Comparison of ENCODE assay signal across 8 cellular contexts in the genomic region with DNA sequence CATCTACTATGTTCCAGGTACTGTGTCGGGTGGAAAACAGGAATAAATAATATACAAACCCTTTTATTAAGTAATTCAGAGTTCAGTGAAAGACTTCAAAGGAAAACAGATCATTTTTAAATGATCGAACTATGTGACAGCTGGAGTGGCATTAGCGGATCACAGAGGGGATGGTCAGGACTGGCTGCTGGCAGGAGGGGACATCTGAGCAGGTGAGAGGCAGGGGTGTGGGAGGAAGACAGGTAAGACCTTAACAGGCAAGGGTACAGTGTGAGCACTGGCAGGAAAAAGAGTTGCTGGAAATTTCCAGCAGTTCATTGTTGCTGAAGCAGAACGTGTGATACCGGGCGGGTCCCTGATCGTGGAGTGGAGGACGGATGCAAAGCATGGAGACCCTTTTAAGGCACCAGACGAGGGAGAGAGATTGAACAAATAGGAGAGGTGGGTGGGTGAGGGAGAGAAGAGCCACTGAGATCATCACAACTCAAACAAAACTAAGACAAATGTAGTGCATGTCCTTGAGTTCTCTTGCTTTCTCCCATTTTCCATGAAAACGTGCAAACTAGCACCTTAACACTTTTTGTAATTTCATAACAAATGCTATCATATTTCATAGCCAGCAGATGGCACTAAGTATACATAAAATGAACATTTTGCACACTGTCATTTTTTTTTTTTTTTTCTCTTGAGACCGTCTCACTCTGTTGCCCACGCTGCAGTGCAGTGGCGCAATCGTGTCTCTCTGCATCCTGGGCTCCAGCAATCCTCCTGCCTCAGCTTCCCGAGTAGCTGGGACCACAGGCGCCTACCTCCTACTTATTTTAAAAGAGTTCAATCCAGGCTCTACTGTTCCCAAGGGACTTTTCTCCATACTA. TPM values are rescaled to one million over a fixed set of nuclear protein-coding genes. Genes with fewer than 3 reads are reported as not detected.
DNase-seq lines count a peak whose midpoint lies in the region; ATAC-seq, FAIRE-seq and TF ChIP-seq lines count a peak whose summit lies in the region.
"Not testable (repeated sequence)": the region's sequence is repeated elsewhere in the genome, so short reads cannot be mapped to it uniquely, and the experiment has no call there.

No MANE protein-coding gene starts in this region.

- H4K20me1 ChIP-seq in SU-DHL-6 (ENCODE audit: low read depth, low read length); K562 (replicated peaks; ENCODE audit: control insufficient read depth, insufficient read depth, low read length): not testable (repeated sequence)

- TF ChIP-seq RAD21 in A549 (conservative IDR thresholded peaks at IDR 0.05 in 1 of 2, IDR thresholded peaks at IDR 0.05 in 1 of 2) = peak; percentile 62 to 63; a peak in 4 of 5 replicates
- TF ChIP-seq RAD21 in K562 (CRISPR knock-in tag; conservative IDR thresholded peaks at IDR 0.05 in 1 of 2, IDR thresholded peaks at IDR 0.05 in 1 of 2) = not testable (repeated sequence)

- not testable (repeated sequence) for H3K9me2 ChIP-seq in SU-DHL-6 (replicated peaks; ENCODE audit: insufficient read depth, low read length)

- not testable (repeated sequence) for FAIRE-seq in A549 (lab: Jason Lieb, UNC); K562 (lab: Jason Lieb, UNC)

- H3K79me2 ChIP-seq in SU-DHL-6 (ENCODE audit: insufficient read depth, low read length); K562 (ENCODE audit: control insufficient read depth, insufficient read depth, low read length): not testable (repeated sequence)

- not testable (repeated sequence) for H3K4me1 ChIP-seq in A549; K562 (replicated peaks in 1 of 2; ENCODE audit: control insufficient read depth in 2 of 2, insufficient read depth in 2 of 2, low read length in 2 of 2)

- not testable (repeated sequence) for TF ChIP-seq EP300 in A549 (IDR thresholded peaks at IDR 0.05); K562 (IDR thresholded peaks at IDR 0.05; ENCODE audit: low read length)

- H3K27me3 ChIP-seq in GM06990 (replicated peaks; ENCODE audit: control insufficient read depth, insufficient read depth, low read length); SU-DHL-6 (ENCODE audit: low read length); K562 (ENCODE audit: control insufficient read depth in 2 of 2, insufficient read depth in 2 of 2, low read length in 2 of 2): not testable (repeated sequence)

- POLR2A ChIA-PET in A549 (lab: Yijun Ruan, JAX); K562 (lab: Yijun Ruan, JAX): not testable (repeated sequence)

- H3F3A ChIP-seq in SU-DHL-6 (ENCODE audit: insufficient read depth) = not testable (repeated sequence)

- TF ChIP-seq POLR2A in A549 (IDR thresholded peaks at IDR 0.05; ENCODE audit: low read length); K562 (conservative IDR thresholded peaks at IDR 0.05): not testable (repeated sequence)

- intact Hi-C loops in K562 (cut with micrococcal nuclease) = loop anchor here (10.0 kb wide), 1 partner anchor 751 kb away; no protein-coding TSS in a partner anchor
- intact Hi-C loops in Right ventricle myocardium inferior (cut with DNase I) = not testable (repeated sequence)

- not testable (repeated sequence) for H3K4me3 ChIP-seq in A549; GM06990 (replicated peaks; ENCODE audit: low read depth, low read length); SU-DHL-6 (ENCODE audit: insufficient read depth, low read length, poor library complexity, severe bottlenecking); K562

- not testable (repeated sequence) for H3K36me3 ChIP-seq in GM06990 (ENCODE audit: control insufficient read depth, insufficient read depth, low read length); SU-DHL-6 (ENCODE audit: low read length); K562 (ENCODE audit: control insufficient read depth, insufficient read depth, low read length)

- BruUV-seq in K562 (replicated peaks; lab: Mats Ljungman, UMichigan) = not testable (repeated sequence)

- ATAC-seq in A549 (peak; percentile 78 to 87), K562 (peak; percentile 91), Right ventricle myocardium inferior (peak; percentile 63)

- H3K27ac ChIP-seq in A549; SU-DHL-6 (ENCODE audit: low read depth, low read length); K562 (ENCODE audit: extremely low read depth, low read depth, low read length): not testable (repeated sequence)

- H3K9me3 ChIP-seq in A549; SU-DHL-6 (ENCODE audit: insufficient read depth, low read length); K562 (replicated peaks; ENCODE audit: control insufficient read depth, insufficient read depth, low read depth, low read length): not testable (repeated sequence)

- H3K9ac ChIP-seq in SU-DHL-6 (ENCODE audit: low read length); K562 (ENCODE audit: insufficient read depth in 1 of 2, low read depth in 2 of 2, low read length in 2 of 2): not testable (repeated sequence)

- DNase-seq in A549 (ENCODE audit: low read depth in 1 of 2, low spot score in 1 of 2) (peak in 1 of 2 experiments; percentile 15), KBM-7 (peak; percentile 52), NCI-H226 (peak; percentile 37), K562 (ENCODE audit: extremely low read depth in 1 of 4, low spot score in 3 of 4) (peak in 1 of 4 experiments; percentile 37), occipital lobe (lab: John Stamatoyannopoulos, UW) (peak; percentile 1)
- not testable (repeated sequence) for DNase-seq in GM06990 (ENCODE audit: extremely low read depth, insufficient read length); Right ventricle myocardium inferior (ENCODE audit: missing footprints)

- CTCF ChIA-PET in A549 (lab: Yijun Ruan, JAX) = interaction anchor here (0.7 to 1.0 kb wide), 6 partner anchors 18 to 1042 kb away, joined by 3 to 4 read pairs (median 3); no protein-coding TSS in a partner anchor
- CTCF ChIA-PET in K562 (lab: Yijun Ruan, JAX; ENCODE audit: low intra/inter-chr PET ratio) = interaction anchor here (0.6 to 0.7 kb wide), 2 partner anchors 390 to 490 kb away, joined by 3 read pairs; partner anchors contain the start of gene HYCC1

- H2AFZ ChIP-seq in SU-DHL-6 (ENCODE audit: low read depth, low read length, severe bottlenecking); K562 (ENCODE audit: low read depth, low read length): not testable (repeated sequence)

- WGBS in A549 (ENCODE audit: missing lambda C conversion rate) = 4% methylated on average over 16 of the region's 16 CpGs
- WGBS in K562 (ENCODE audit: insufficient coverage, low coverage, missing lambda C conversion rate) = 16% methylated on average over 16 of the region's 16 CpGs

- TF ChIP-seq CTCF in A549 (IDR thresholded peaks at IDR 0.05) = peak; percentile 52
- TF ChIP-seq CTCF in GM06990 (IDR thresholded peaks at IDR 0.05; ENCODE audit: insufficient read depth, low read length, poor library complexity, severe bottlenecking) = peak; percentile 9
- not testable (repeated sequence) for TF ChIP-seq CTCF in SU-DHL-6 (IDR thresholded peaks at IDR 0.05; ENCODE audit: insufficient read depth, low read length, poor library complexity, severe bottlenecking)
- TF ChIP-seq CTCF in K562 (IDR thresholded peaks at IDR 0.05 in 2 of 3, conservative IDR thresholded peaks at IDR 0.05 in 1 of 3; ENCODE audit: insufficient read depth in 2 of 3, low read depth in 1 of 3, low read length in 3 of 3) = peak in 2 of 3 experiments; percentile 16 to 44; a peak in 3 of 6 replicates

- in situ Hi-C loops in KBM-7 (cut with MboI; ENCODE audit: low pct_unique_long_range_greater_than_20kb, low sequenced_read_pairs); K562 (cut with MboI): not testable (repeated sequence)

- H3K4me2 ChIP-seq in A549 (peak overlapping the region; percentile 62), SU-DHL-6 (ENCODE audit: low read depth, low read length, poor library complexity, severe bottlenecking) (peak overlapping the region; percentile 7), K562 (ENCODE audit: insufficient read depth, low read length) (peak overlapping the region; percentile 25; the same call in 1 of the 2 replicates)

- H3K9me1 ChIP-seq in K562 (ENCODE audit: control insufficient read depth, insufficient read depth, low read length) = not testable (repeated sequence)

TF ChIP-seq in A549, 52 proteins besides CTCF, POLR2A, EP300 and RAD21 (continues in another document):
- peak; percentile 47; the same call in 2 of the 3 replicates for TF ChIP-seq SMC3 (IDR thresholded peaks at IDR 0.05)

RNA-seq across cellular contexts. Expression of gene STEAP1B, which starts 23.7 kb away (rescaled TPM):
- polyA plus RNA-seq in A549 (2011; rRNA removed) (0.08 and 0.09 TPM in 2 replicates), A549 (2017; fragmentation: RNase III; extraction: RNeasy Plus Mini Kit Qiagen cat#74134 plus additional on column Dnase treatment) (0.22 to 0.26 TPM in 2 of 3 replicates, not detected in the other), K562 (2011; rRNA removed) (36.4 and 36.8 TPM in 2 replicates), K562 (2014; fragmentation: Illumina TruSeq; extraction: Trizol) (24.7 and 29.2 TPM in 2 replicates), K562 (2014; fragmentation: Nextera tagmentation; extraction: Ambion mirVana) (10 to 100 TPM; 31.5 to 38.5 TPM), K562 (2014; rRNA removed) (26.5 and 30.6 TPM in 2 replicates)
- 0.04 and 0.05 TPM in 2 replicates for polyA plus RNA-seq in A549 (2012; cell fraction: cytosol; rRNA removed)
- polyA plus RNA-seq in A549 (2012; cell fraction: nucleus; rRNA removed) = 0.07 TPM in 1 of 2 replicates, not detected in the other
- 0.44 TPM in 1 of 2 replicates, not detected in the other for polyA minus RNA-seq in A549 (2011; rRNA and poly(A)+ RNA removed)
- total RNA-seq in K562 (2011; cell fraction: chromatin; rRNA removed; ENCODE audit: low replicate concordance) = 58.4 and 119 TPM in 2 replicates
- total RNA-seq in K562 (2011; cell fraction: nucleolus; rRNA removed) = 35.9 and 36.8 TPM in 2 replicates
- total RNA-seq in K562 (2011; cell fraction: nucleoplasm; rRNA removed) = 71.3 and 117 TPM in 2 replicates
- total RNA-seq in K562 (2014; rRNA removed) (20.0 and 23.8 TPM in 2 replicates), K562 (2014; rRNA removed; fragmentation: Illumina TruSeq; extraction: Trizol) (34.3 and 39.8 TPM in 2 replicates), K562 (2015; rRNA removed; fragmentation: Illumina TruSeq; extraction: Trizol) (23.1 and 28.3 TPM in 2 replicates), K562 (2021) (22.0 and 24.4 TPM in 2 replicates), Right ventricle myocardium inferior (not detected), occipital lobe (1.1 TPM)
- polyA plus RNA-seq in K562 (2011; cell fraction: cytosol; rRNA removed) = 21.0 and 33.7 TPM in 2 replicates
- polyA plus RNA-seq in K562 (2011; cell fraction: nucleus; rRNA removed) = 58.2 and 62.5 TPM in 2 replicates
- polyA plus RNA-seq in K562 (2012) = 21.6 and 46.5 TPM in 2 replicates
- 44.0 and 52.0 TPM in 2 replicates for polyA minus RNA-seq in K562 (2011; rRNA and poly(A)+ RNA removed)
- 4.1 and 15.5 TPM in 2 replicates for polyA minus RNA-seq in K562 (2011; cell fraction: cytosol; rRNA and poly(A)+ RNA removed)
- 40.4 and 57.9 TPM in 2 replicates for polyA minus RNA-seq in K562 (2011; cell fraction: nucleus; rRNA and poly(A)+ RNA removed)

Comparison
In these comparisons a context has a peak if more than half of its experiments do, and no peak if none do; other contexts are left out.
1. H3K4me2 ChIP-seq: peak in every context shown above with its lines; median percentile 62 in A549; 25 in K562; 7 in SU-DHL-6.
2. RNA of gene STEAP1B, which starts 23.7 kb away (total RNA-seq): 20.0 to 119 TPM in K562; 1.1 TPM in occipital lobe (single experiment) and not detected in Right ventricle myocardium inferior (single experiment); every median in the first group is over 10 times any median in the second.
3. Peak in every context shown above with its lines, with median percentiles within 50 percentile points of each other: ATAC-seq.